In genomic region chr10:6008497-6009142, GRCh38 we compare ENCODE assay signal across 3 cellular contexts.
TF ChIP-seq lines count a peak whose summit lies in the region.

No MANE protein-coding gene starts in this region.

TF ChIP-seq in A549, 52 proteins besides CTCF, POLR2A, EP300 and RAD21:
- no peak for TF ChIP-seq POLR2AphosphoS2 (conservative IDR thresholded peaks at IDR 0.05; ENCODE audit: low read length)
- no peak for TF ChIP-seq NFE2L2 (conservative IDR thresholded peaks at IDR 0.05; ENCODE audit: low read length)
- TF ChIP-seq CEBPB (IDR thresholded peaks at IDR 0.05), result no peak
- TF ChIP-seq FOXS1 (CRISPR knock-in tag; IDR thresholded peaks at IDR 0.05), result no peak
- TF ChIP-seq JUN (IDR thresholded peaks at IDR 0.05), result no peak
- TF ChIP-seq, protein P1, sequence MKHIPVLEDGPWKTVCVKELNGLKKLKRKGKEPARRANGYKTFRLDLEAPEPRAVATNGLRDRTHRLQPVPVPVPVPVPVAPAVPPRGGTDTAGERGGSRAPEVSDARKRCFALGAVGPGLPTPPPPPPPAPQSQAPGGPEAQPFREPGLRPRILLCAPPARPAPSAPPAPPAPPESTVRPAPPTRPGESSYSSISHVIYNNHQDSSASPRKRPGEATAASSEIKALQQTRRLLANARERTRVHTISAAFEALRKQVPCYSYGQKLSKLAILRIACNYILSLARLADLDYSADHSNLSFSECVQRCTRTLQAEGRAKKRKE (CRISPR knock-in tag; IDR thresholded peaks at IDR 0.05; ENCODE audit: low read depth), result no peak
- no peak for TF ChIP-seq EHF (CRISPR knock-in tag; IDR thresholded peaks at IDR 0.05)
- TF ChIP-seq, protein P2, sequence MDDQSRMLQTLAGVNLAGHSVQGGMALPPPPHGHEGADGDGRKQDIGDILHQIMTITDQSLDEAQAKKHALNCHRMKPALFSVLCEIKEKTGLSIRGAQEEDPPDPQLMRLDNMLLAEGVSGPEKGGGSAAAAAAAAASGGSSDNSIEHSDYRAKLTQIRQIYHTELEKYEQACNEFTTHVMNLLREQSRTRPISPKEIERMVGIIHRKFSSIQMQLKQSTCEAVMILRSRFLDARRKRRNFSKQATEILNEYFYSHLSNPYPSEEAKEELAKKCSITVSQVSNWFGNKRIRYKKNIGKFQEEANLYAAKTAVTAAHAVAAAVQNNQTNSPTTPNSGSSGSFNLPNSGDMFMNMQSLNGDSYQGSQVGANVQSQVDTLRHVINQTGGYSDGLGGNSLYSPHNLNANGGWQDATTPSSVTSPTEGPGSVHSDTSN (IDR thresholded peaks at IDR 0.05), result no peak
- TF ChIP-seq TFCP2L1 (CRISPR knock-in tag; IDR thresholded peaks at IDR 0.05), result no peak
- no peak for TF ChIP-seq ZFP36 (IDR thresholded peaks at IDR 0.05; ENCODE audit: borderline replicate concordance, partially characterized antibody)
- TF ChIP-seq ZNF302 (CRISPR knock-in tag; IDR thresholded peaks at IDR 0.05), result no peak
- TF ChIP-seq ZSCAN20 (CRISPR knock-in tag; IDR thresholded peaks at IDR 0.05), result no peak
- TF ChIP-seq RCOR1 (IDR thresholded peaks at IDR 0.05; ENCODE audit: low read depth, low read length), result no peak
- TF ChIP-seq HOXB13 (CRISPR knock-in tag; IDR thresholded peaks at IDR 0.05; ENCODE audit: low read depth), result no peak
- no peak for TF ChIP-seq GATA3 (IDR thresholded peaks at IDR 0.05; ENCODE audit: borderline replicate concordance)
- no peak for TF ChIP-seq BCL3 (IDR thresholded peaks at IDR 0.05)
- no peak for TF ChIP-seq HEYL (CRISPR knock-in tag; IDR thresholded peaks at IDR 0.05)
- TF ChIP-seq FOSB (CRISPR knock-in tag; IDR thresholded peaks at IDR 0.05), result no peak
- no peak for TF ChIP-seq SREBF2 (IDR thresholded peaks at IDR 0.05)
- TF ChIP-seq NR3C1 (IDR thresholded peaks at IDR 0.05), result no peak
TF ChIP-seq in A549: peak in this region for 0.

TF ChIP-seq in IMR-90, 13 proteins besides CTCF, POLR2A, EP300 and RAD21:
- no peak for TF ChIP-seq MXI1 (IDR thresholded peaks at IDR 0.05; ENCODE audit: borderline replicate concordance, low read depth, low read length)
- TF ChIP-seq, protein P3, sequence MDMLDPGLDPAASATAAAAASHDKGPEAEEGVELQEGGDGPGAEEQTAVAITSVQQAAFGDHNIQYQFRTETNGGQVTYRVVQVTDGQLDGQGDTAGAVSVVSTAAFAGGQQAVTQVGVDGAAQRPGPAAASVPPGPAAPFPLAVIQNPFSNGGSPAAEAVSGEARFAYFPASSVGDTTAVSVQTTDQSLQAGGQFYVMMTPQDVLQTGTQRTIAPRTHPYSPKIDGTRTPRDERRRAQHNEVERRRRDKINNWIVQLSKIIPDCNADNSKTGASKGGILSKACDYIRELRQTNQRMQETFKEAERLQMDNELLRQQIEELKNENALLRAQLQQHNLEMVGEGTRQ (IDR thresholded peaks at IDR 0.05; ENCODE audit: low read depth, low read length), result no peak
- no peak for TF ChIP-seq MAFK (IDR thresholded peaks at IDR 0.05; ENCODE audit: low read depth, low read length)
- no peak for TF ChIP-seq CEBPB (IDR thresholded peaks at IDR 0.05; ENCODE audit: low read depth, low read length)
- no peak for TF ChIP-seq FOS (IDR thresholded peaks at IDR 0.05; ENCODE audit: low read depth, low read length)
- TF ChIP-seq NFE2L2 (IDR thresholded peaks at IDR 0.05; ENCODE audit: low read depth, low read length), result no peak
TF ChIP-seq in IMR-90: peak in this region for 0.

TF ChIP-seq in HepG2, 621 proteins besides CTCF, POLR2A, EP300 and RAD21:
- TF ChIP-seq ZBTB34 (CRISPR knock-in tag; IDR thresholded peaks at IDR 0.05) (no peak), GLMP (CRISPR knock-in tag; IDR thresholded peaks at IDR 0.05; ENCODE audit: borderline replicate concordance) (no peak), MEIS2 (CRISPR knock-in tag; IDR thresholded peaks at IDR 0.05) (no peak), ETV6 (CRISPR knock-in tag; conservative IDR thresholded peaks at IDR 0.05) (no peak), RNF2 (conservative IDR thresholded peaks at IDR 0.05; ENCODE audit: low read depth) (no peak), ZNF430 (CRISPR knock-in tag; IDR thresholded peaks at IDR 0.05) (no peak), ZNF556 (CRISPR knock-in tag; IDR thresholded peaks at IDR 0.05; ENCODE audit: borderline replicate concordance) (no peak), ZNF513 (CRISPR knock-in tag; conservative IDR thresholded peaks at IDR 0.05) (no peak), BRD4 (CRISPR knock-in tag; IDR thresholded peaks at IDR 0.05) (no peak), ZNF17 (CRISPR knock-in tag; IDR thresholded peaks at IDR 0.05) (no peak), HDAC6 (IDR thresholded peaks at IDR 0.05; ENCODE audit: low read depth, low read length) (no peak), MBD4 (IDR thresholded peaks at IDR 0.05; ENCODE audit: borderline replicate concordance, low read length) (no peak), SP4 (CRISPR knock-in tag; IDR thresholded peaks at IDR 0.05) (no peak), RBM22 (optimal IDR thresholded peaks at IDR 0.05; ENCODE audit: low read length) (no peak), KDM5A (IDR thresholded peaks at IDR 0.05; ENCODE audit: borderline replicate concordance, low read length) (no peak), PHF8 (CRISPR knock-in tag; IDR thresholded peaks at IDR 0.05) (no peak), CENPX (CRISPR knock-in tag; IDR thresholded peaks at IDR 0.05) (no peak), MXD4 (CRISPR knock-in tag; IDR thresholded peaks at IDR 0.05) (no peak), ZFX (CRISPR knock-in tag; IDR thresholded peaks at IDR 0.05; ENCODE audit: low read depth) (no peak)
- TF ChIP-seq, protein P4, sequence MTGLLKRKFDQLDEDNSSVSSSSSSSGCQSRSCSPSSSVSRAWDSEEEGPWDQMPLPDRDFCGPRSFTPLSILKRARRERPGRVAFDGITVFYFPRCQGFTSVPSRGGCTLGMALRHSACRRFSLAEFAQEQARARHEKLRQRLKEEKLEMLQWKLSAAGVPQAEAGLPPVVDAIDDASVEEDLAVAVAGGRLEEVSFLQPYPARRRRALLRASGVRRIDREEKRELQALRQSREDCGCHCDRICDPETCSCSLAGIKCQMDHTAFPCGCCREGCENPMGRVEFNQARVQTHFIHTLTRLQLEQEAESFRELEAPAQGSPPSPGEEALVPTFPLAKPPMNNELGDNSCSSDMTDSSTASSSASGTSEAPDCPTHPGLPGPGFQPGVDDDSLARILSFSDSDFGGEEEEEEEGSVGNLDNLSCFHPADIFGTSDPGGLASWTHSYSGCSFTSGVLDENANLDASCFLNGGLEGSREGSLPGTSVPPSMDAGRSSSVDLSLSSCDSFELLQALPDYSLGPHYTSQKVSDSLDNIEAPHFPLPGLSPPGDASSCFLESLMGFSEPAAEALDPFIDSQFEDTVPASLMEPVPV (CRISPR knock-in tag; IDR thresholded peaks at IDR 0.05), result no peak
